ENCODE assay signal across 10 cellular contexts in the genomic region with DNA sequence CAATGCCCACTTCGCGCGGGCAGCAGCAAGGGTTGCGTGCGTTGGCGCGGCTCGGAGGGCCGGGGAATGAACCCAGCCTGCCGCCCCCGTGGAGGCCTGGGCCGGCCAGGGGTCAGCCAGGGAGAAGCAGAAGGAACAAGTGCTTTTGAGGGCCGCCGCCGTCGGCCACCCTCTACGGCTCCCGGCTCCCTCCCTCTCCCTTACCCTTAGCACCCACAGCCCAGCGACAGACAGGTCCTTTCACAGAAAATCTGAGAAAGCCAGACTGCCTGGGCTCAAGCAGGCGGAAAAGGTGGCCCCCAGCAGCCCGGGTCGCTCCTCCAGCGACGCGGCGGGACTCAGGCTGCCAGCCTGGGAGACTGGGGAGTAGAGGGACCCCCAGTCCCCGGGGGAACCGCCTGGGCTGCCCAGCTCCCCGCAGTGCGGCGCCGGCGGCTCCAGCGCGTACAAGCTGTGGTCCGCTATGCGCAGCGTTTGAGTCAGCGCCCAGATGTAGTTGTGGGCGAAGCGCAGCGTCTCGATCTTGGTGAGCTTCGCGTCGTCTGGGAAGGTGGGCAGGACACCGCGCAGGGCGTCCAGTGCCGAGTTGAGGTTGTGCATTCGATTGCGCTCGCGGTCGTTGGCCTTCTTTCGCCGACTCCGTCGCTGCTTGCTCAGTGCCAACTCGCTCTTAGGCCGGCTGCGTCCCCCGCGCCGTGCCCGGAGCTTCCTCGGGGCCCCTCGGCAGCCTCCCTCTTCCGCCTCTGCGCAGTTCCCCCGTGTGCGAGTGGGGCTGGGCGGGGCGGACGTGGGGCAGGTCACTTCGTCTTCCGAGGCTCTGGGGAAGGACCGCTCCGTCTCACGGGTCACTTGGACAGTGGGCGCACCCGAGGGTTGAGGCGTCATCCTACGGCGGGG. TPM values are rescaled to one million over a fixed set of nuclear protein-coding genes. Genes with fewer than 3 reads are reported as not detected.
DNase-seq lines count a peak whose midpoint lies in the region; ATAC-seq and TF ChIP-seq lines count a peak whose summit lies in the region.
"Had no signal": no experiment of that assay in that cellular context is flagged by ENCODE, and none has a peak within 500 bp of the region (broad histone marks: within the 10 kb centered on the region; RNA-seq: fewer than 3 reads in every experiment).

No MANE protein-coding gene starts in this region.

- peaks cover 16% of the 10 kb centered on the region for H3K4me1 ChIP-seq in Loucy (ENCODE audit: insufficient read depth, low read length, poor library complexity, severe bottlenecking)

- H3K79me2 ChIP-seq in Loucy (ENCODE audit: insufficient read depth, low read length): peaks cover 3% of the 10 kb centered on the region; the same call in 1 of the 2 replicates

- H3K9me3 Mint-ChIP-seq in chondrocyte (ENCODE audit: low read depth) (no peaks in the 10 kb centered on the region), nephron (peaks cover 4% of the 10 kb centered on the region)

- no peaks in the 10 kb centered on the region for H3K9me3 ChIP-seq in Loucy (ENCODE audit: insufficient read depth, low read depth, low read length)

- H3K36me3 ChIP-seq in Loucy (ENCODE audit: insufficient read depth, low read length): no peaks in the 10 kb centered on the region

- H3K4me3 Mint-ChIP-seq in chondrocyte (ENCODE audit: unreplicated experiment) (peak overlapping the region; percentile 49), nephron (peak overlapping the region in 2 of 3 experiments; percentile 25 to 70)

- peak overlapping the region; percentile 25 for H3K4me3 ChIP-seq in Loucy (ENCODE audit: low read length, poor library complexity, severe bottlenecking)

- TF ChIP-seq POLR2A in GM18505 (IDR thresholded peaks at IDR 0.05; ENCODE audit: borderline replicate concordance, extremely low read depth, insufficient read depth, insufficient read length): no peak

- H3K27me3 Mint-ChIP-seq in chondrocyte (ENCODE audit: low read depth) (peaks cover 83% of the 10 kb centered on the region), nephron (ENCODE audit: low read depth) (peaks cover 99% of the 10 kb centered on the region)

- H3K27ac Mint-ChIP-seq in chondrocyte (ENCODE audit: unreplicated experiment) (no peak overlapping the region), nephron (no peak overlapping the region)

- peak overlapping the region; percentile 31 for H3K9ac ChIP-seq in Loucy (ENCODE audit: low read depth, low read length, poor library complexity, severe bottlenecking)

- peak overlapping the region; percentile 43 for H3K4me2 ChIP-seq in Loucy (ENCODE audit: low read depth, low read length, poor library complexity, severe bottlenecking)

- H3K4me1 Mint-ChIP-seq in chondrocyte (ENCODE audit: low read depth): peaks cover 18% of the 10 kb centered on the region
- H3K4me1 Mint-ChIP-seq in nephron: no peaks in the 10 kb centered on the region

- H3F3A ChIP-seq in Loucy (ENCODE audit: low read depth): no peaks in the 10 kb centered on the region

- ATAC-seq in HG03521 (IDR thresholded peaks at IDR 0.05; ENCODE audit: unreplicated experiment) (no peak), GM18505 (IDR thresholded peaks at IDR 0.05; ENCODE audit: unreplicated experiment) (no peak)

- H3K36me3 Mint-ChIP-seq in chondrocyte (ENCODE audit: low read depth) (no peaks in the 10 kb centered on the region), nephron (ENCODE audit: low read depth) (no peaks in the 10 kb centered on the region)

- TF ChIP-seq CTCF in Loucy (conservative IDR thresholded peaks at IDR 0.05; ENCODE audit: low read length) (no peak), chondrocyte (IDR thresholded peaks at IDR 0.05) (no peak), nephron (IDR thresholded peaks at IDR 0.05; ENCODE audit: unreplicated experiment in 3 of 3) (no peak)

- no peaks in the 10 kb centered on the region for H3K27me3 ChIP-seq in Loucy (ENCODE audit: insufficient read depth, low read length, poor library complexity, severe bottlenecking)

- H4K20me1 ChIP-seq in Loucy (ENCODE audit: insufficient read depth, low read length, poor library complexity, severe bottlenecking): no peaks in the 10 kb centered on the region

- peak; percentile 28 for DNase-seq in CD1c-positive myeloid dendritic cell (ENCODE audit: extremely low spot score)
- DNase-seq in chondrocyte (ENCODE audit: low spot score): no peak
- no peak for DNase-seq in NCI-H510A treated with DMSO at 0.1 percent for 48 hours (lab: John Stamatoyannopoulos, UW)
- DNase-seq in iPS-NIHi7 (ENCODE audit: extremely low spot score): no peak

- H3K9me2 ChIP-seq in Loucy (replicated peaks; ENCODE audit: low read depth, low read length): no peaks in the 10 kb centered on the region

- H2AFZ ChIP-seq in Loucy (ENCODE audit: low read length): no peak overlapping the region

RNA-seq across cellular contexts. Expression of a gene that starts 0.8 kb away (rescaled TPM):
- total RNA-seq in chondrocyte: not detected in 3 replicates
- total RNA-seq: dermis microvascular lymphatic vessel endothelial cell, SK-MEL-5 had no signal

RNA-seq across cellular contexts. Expression of a gene that starts 57.6 kb away (rescaled TPM):
- 5.0 to 13.7 TPM (median 9.7 TPM) in 3 replicates for total RNA-seq in chondrocyte
